In genomic region chr14:61644834-61645233, GRCh38 we compare ENCODE assay signal across 11 cellular contexts. TPM values are rescaled to one million over a fixed set of nuclear protein-coding genes. Genes with fewer than 3 reads are reported as not detected.
DNase-seq lines count a peak whose midpoint lies in the region; ATAC-seq and TF ChIP-seq lines count a peak whose summit lies in the region.
"Had no signal": no experiment of that assay in that cellular context is flagged by ENCODE, and none has a peak within 500 bp of the region (broad histone marks: within the 10 kb centered on the region; RNA-seq: fewer than 3 reads in every experiment).

No MANE protein-coding gene starts in this region.

- H3K36me3 ChIP-seq in gastrocnemius medialis (no peaks in the 10 kb centered on the region), psoas muscle (ENCODE audit: insufficient read depth in 1 of 2, low read depth in 1 of 2) (no peaks in the 10 kb centered on the region)
- H3K36me3 ChIP-seq: right atrium auricular region, tibial artery had no signal

- peaks cover 8% of the 10 kb centered on the region in 2 donors for H3K4me1 ChIP-seq in gastrocnemius medialis
- peaks cover 8% of the 10 kb centered on the region for H3K4me1 ChIP-seq in psoas muscle
- H3K4me1 ChIP-seq: right atrium auricular region had no signal

- H3K27ac Mint-ChIP-seq in nephron progenitor cell: peak overlapping the region; percentile 85

- no peaks in the 10 kb centered on the region for H3K36me3 Mint-ChIP-seq in nephron progenitor cell (ENCODE audit: low read depth)

- H3K4me1 Mint-ChIP-seq in nephron progenitor cell: peaks cover 56% of the 10 kb centered on the region

- 22 to 39% (median 30%) methylated on average over 2 of the region's 2 CpGs for WGBS in psoas muscle, 3 donors

- H3K4me3 ChIP-seq in gastrocnemius medialis: no peak overlapping the region
- no peak overlapping the region for H3K4me3 ChIP-seq in psoas muscle
- H3K4me3 ChIP-seq: right atrium auricular region, tibial artery had no signal

- H3K27me3 Mint-ChIP-seq in nephron progenitor cell (ENCODE audit: low read depth, poor library complexity): peaks cover 7% of the 10 kb centered on the region

- TF ChIP-seq CTCF in nephron progenitor cell (IDR thresholded peaks at IDR 0.05): no peak
- TF ChIP-seq CTCF in gastrocnemius medialis (IDR thresholded peaks at IDR 0.05 in 4 of 5, conservative IDR thresholded peaks at IDR 0.05 in 1 of 5): no peak
- no peak for TF ChIP-seq CTCF in psoas muscle (IDR thresholded peaks at IDR 0.05)

- in situ Hi-C loops in gastrocnemius medialis (cut with MboI; ENCODE audit: low sequenced_read_pairs in 4 of 4): no loop called here

- peak; percentile 87 for ATAC-seq in HG02870 (IDR thresholded peaks at IDR 0.05; ENCODE audit: unreplicated experiment)
- ATAC-seq in gastrocnemius medialis: no peak
- ATAC-seq in psoas muscle: no peak

- no peaks in the 10 kb centered on the region for H3K27me3 ChIP-seq in gastrocnemius medialis
- H3K27me3 ChIP-seq in psoas muscle (ENCODE audit: insufficient read depth in 3 of 3, low read length in 2 of 3): no peaks in the 10 kb centered on the region
- H3K27me3 ChIP-seq: right atrium auricular region, tibial artery had no signal

- intact Hi-C loops in gastrocnemius medialis (cut with DNase I; ENCODE audit: low total_unique reads): no loop called here
- intact Hi-C loops in psoas muscle (cut with DNase I): no loop called here

- peak; percentile 35 for DNase-seq in NCI-H2196 (lab: John Stamatoyannopoulos, UW; ENCODE audit: unreplicated experiment)
- no peak for DNase-seq in NCI-H2196 treated with DMSO at 0.1 percent for 48 hours (lab: John Stamatoyannopoulos, UW; ENCODE audit: unreplicated experiment)
- DNase-seq in NCI-H2171 treated with DMSO at 0.1 percent for 48 hours (lab: John Stamatoyannopoulos, UW): peak; percentile 94
- peak; percentile 46 for DNase-seq in nephron progenitor cell
- no peak for DNase-seq in gastrocnemius medialis
- no peak for DNase-seq in psoas muscle
- DNase-seq in stimulated activated CD4-positive, alpha-beta T cell treated with anti-CD3 and anti-CD28 coated beads, Interleukin-15, amount 100 ng/mL, for 24 hours: no peak
- DNase-seq: activated naive CD4-positive, alpha-beta T cell treated with anti-CD3 and anti-CD28 coated beads, Interleukin-2, amount 50 U/mL, for 16 hours; tibial artery had no signal

- H3K4me3 Mint-ChIP-seq in nephron progenitor cell: peak overlapping the region; percentile 43

- TF ChIP-seq POLR2A in gastrocnemius medialis (IDR thresholded peaks at IDR 0.05): no peak

- H3K9me3 ChIP-seq in gastrocnemius medialis (no peaks in the 10 kb centered on the region), psoas muscle (no peaks in the 10 kb centered on the region)
- H3K9me3 ChIP-seq: right atrium auricular region, tibial artery had no signal

- H3K27ac ChIP-seq in gastrocnemius medialis (no peak overlapping the region), psoas muscle (no peak overlapping the region)
- H3K27ac ChIP-seq: right atrium auricular region, tibial artery had no signal

- no peaks in the 10 kb centered on the region for H3K9me3 Mint-ChIP-seq in nephron progenitor cell

RNA-seq across cellular contexts. Expression of gene HIF1A, which starts 50.5 kb away (rescaled TPM):
- total RNA-seq in gastrocnemius medialis (10 to 100 TPM; 18.2 to 30.7 (median 23.6) TPM), psoas muscle (10 to 100 TPM; 16.5 to 32.4 (median 24.5) TPM)
- 10 to 100 TPM in 1 of 3 donors, 1 to 10 TPM in 2; 4.3 to 20.7 (median 8.9) TPM for polyA plus RNA-seq in psoas muscle

Comparison
In these comparisons a context has a peak if more than half of its experiments do, and no peak if none do; other contexts are left out.
1. DNase-seq: peak in NCI-H2196 (single experiment), NCI-H2171 treated with DMSO at 0.1 percent for 48 hours (single experiment) and nephron progenitor cell (single experiment); none in NCI-H2196 treated with DMSO at 0.1 percent for 48 hours (single experiment), gastrocnemius medialis (0 of 2), psoas muscle (0 of 2) and stimulated activated CD4-positive, alpha-beta T cell treated with anti-CD3 and anti-CD28 coated beads, Interleukin-15, amount 100 ng/mL, for 24 hours (single experiment).